Comparison of ENCODE assay signal across 11 cellular contexts in the genomic region with DNA sequence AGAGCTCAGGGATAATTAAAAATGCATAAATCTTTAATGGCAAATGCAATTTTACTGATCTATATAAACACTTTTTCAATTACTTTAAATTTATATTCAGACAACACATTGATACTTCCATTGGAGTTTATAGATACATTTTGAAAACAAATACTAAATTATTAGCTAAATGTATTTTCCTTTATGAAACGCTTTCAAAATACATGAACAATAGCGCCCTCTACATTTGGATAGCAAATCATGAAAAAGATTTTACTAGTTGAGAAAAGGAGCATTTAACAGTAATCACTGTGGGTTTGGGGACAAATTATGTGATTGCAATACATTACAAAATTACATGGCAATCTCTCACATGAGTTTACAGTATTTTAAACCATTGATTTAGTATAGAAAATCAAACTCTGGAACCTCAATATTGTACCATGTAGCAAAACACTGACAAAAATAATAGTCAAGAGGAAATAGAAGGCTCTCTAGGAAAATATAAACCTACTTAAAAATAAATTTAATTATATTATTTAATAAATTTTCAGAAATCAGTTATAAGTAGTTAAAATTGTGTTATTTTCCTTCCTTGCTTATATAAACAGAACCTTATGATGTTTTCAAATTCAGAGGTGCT.
DNase-seq lines count a peak whose midpoint lies in the region; ATAC-seq, FAIRE-seq and TF ChIP-seq lines count a peak whose summit lies in the region.
"Had no signal": no experiment of that assay in that cellular context is flagged by ENCODE, and none has a peak within 500 bp of the region (broad histone marks: within the 10 kb centered on the region; RNA-seq: fewer than 3 reads in every experiment).

No MANE protein-coding gene starts in this region.

- peak; percentile 37 for DNase-seq in MCF 10A (ENCODE audit: unreplicated experiment)
- DNase-seq in breast epithelium (ENCODE audit: low spot score in 2 of 2): no peak
- DNase-seq in NCI-H526 (lab: John Stamatoyannopoulos, UW): peak; percentile 51 to 81
- DNase-seq in endothelial cell of umbilical vein (ENCODE audit: low read depth, low spot score): peak; percentile 13
- DNase-seq in stromal cell of bone marrow (ENCODE audit: low read depth): peak; percentile 15
- DNase-seq in activated naive CD4-positive, alpha-beta T cell treated with Interleukin-2 at 50 U/mL for 16 hours: no peak
- no peak for DNase-seq in head of caudate nucleus
- DNase-seq: GDM1 had no signal

- ATAC-seq in HG03108 (IDR thresholded peaks at IDR 0.05; ENCODE audit: unreplicated experiment): no peak

- no peaks in the 10 kb centered on the region for H4K20me1 ChIP-seq in endothelial cell of umbilical vein (replicated peaks; ENCODE audit: control insufficient read depth, extremely low read depth, insufficient read depth, low read length)

- no peaks in the 10 kb centered on the region for H3K36me3 ChIP-seq in breast epithelium
- no peaks in the 10 kb centered on the region for H3K36me3 ChIP-seq in endothelial cell of umbilical vein (ENCODE audit: control insufficient read depth in 2 of 2, extremely low read depth in 1 of 2, insufficient read depth in 2 of 2, low read length in 2 of 2)

- intact Hi-C loops in MCF 10A (cut with micrococcal nuclease): loop anchor here (10.0 kb wide), 2 partner anchors 252 to 802 kb away; no protein-coding TSS in a partner anchor
- intact Hi-C loops in breast epithelium (cut with DNase I; ENCODE audit: low total_unique reads): no loop called here
- intact Hi-C loops in endothelial cell of umbilical vein (cut with micrococcal nuclease): loop anchor here (1.0 to 10.0 kb wide), 5 partner anchors 172 to 802 kb away; no protein-coding TSS in a partner anchor
- intact Hi-C loops in head of caudate nucleus (cut with DNase I): no loop called here

- FAIRE-seq in endothelial cell of umbilical vein (lab: Jason Lieb, UNC): no peak

- H3K4me3 Mint-ChIP-seq in MCF 10A (ENCODE audit: unreplicated experiment): no peak overlapping the region
- H3K4me3 Mint-ChIP-seq: central memory CD8-positive, alpha-beta T cell; IgD-negative memory B cell had no signal

- BruUV-seq in MCF 10A (replicated peaks; lab: Mats Ljungman, UMichigan) (no TSS peak), endothelial cell of umbilical vein (replicated peaks; lab: Mats Ljungman, UMichigan) (no TSS peak)

- H3K4me2 ChIP-seq in endothelial cell of umbilical vein (ENCODE audit: insufficient read depth, low read length): no peak overlapping the region

- no peak overlapping the region for H2AFZ ChIP-seq in endothelial cell of umbilical vein (ENCODE audit: low read depth, low read length)

- no peaks in the 10 kb centered on the region for H3K79me2 ChIP-seq in endothelial cell of umbilical vein (ENCODE audit: control insufficient read depth, insufficient read depth, low read length)

- no peak overlapping the region for H3K9ac ChIP-seq in endothelial cell of umbilical vein (replicated peaks; ENCODE audit: extremely low read depth, insufficient read depth, low read length)

- TF ChIP-seq POLR2A in breast epithelium (IDR thresholded peaks at IDR 0.05): no peak
- no peak for TF ChIP-seq POLR2A in endothelial cell of umbilical vein (IDR thresholded peaks at IDR 0.05; ENCODE audit: low read depth, low read length)

- no peaks in the 10 kb centered on the region for H3K4me1 Mint-ChIP-seq in MCF 10A (ENCODE audit: insufficient read depth, unreplicated experiment)
- H3K4me1 Mint-ChIP-seq: central memory CD8-positive, alpha-beta T cell; IgD-negative memory B cell had no signal

- peaks cover 26% of the 10 kb centered on the region for H3K27me3 Mint-ChIP-seq in MCF 10A (ENCODE audit: insufficient read depth, unreplicated experiment)
- H3K27me3 Mint-ChIP-seq: central memory CD8-positive, alpha-beta T cell; IgD-negative memory B cell had no signal

- no peaks in the 10 kb centered on the region for H3K9me1 ChIP-seq in endothelial cell of umbilical vein (replicated peaks; ENCODE audit: control insufficient read depth, extremely low read depth, insufficient read depth, low read length)

- dilution Hi-C loops in endothelial cell of umbilical vein (cut with MboI; ENCODE audit: extremely low pct_ligation_motif_present, low sequenced_read_pairs): no loop called here

- POLR2A ChIA-PET in MCF 10A (lab: Yijun Ruan, JAX): interaction anchor here (0.6 kb wide), 1 partner anchor 1028 kb away, joined by 3 read pairs; no protein-coding TSS in a partner anchor
- POLR2A ChIA-PET in endothelial cell of umbilical vein (lab: Charles Lee): no interaction called here

- H3K4me3 ChIP-seq in breast epithelium: no peak overlapping the region
- no peak overlapping the region for H3K4me3 ChIP-seq in endothelial cell of umbilical vein (replicated peaks in 1 of 3; ENCODE audit: insufficient read depth in 1 of 3, low read depth in 1 of 3, low read length in 3 of 3)

- no peaks in the 10 kb centered on the region for H3K36me3 Mint-ChIP-seq in MCF 10A (ENCODE audit: insufficient read depth, unreplicated experiment)
- H3K36me3 Mint-ChIP-seq: IgD-negative memory B cell had no signal

- CTCF ChIA-PET in MCF 10A (lab: Yijun Ruan, JAX) (interaction anchor here (0.6 kb wide), 2 partner anchors 18 to 173 kb away, joined by 3 to 4 read pairs; no protein-coding TSS in a partner anchor), endothelial cell of umbilical vein (lab: Charles Lee) (interaction anchor here (0.5 to 2.6 kb wide), 103 partner anchors 8 to 878 kb away, joined by 3 to 74 read pairs (median 4); no protein-coding TSS in a partner anchor)

- H3K9me3 Mint-ChIP-seq in MCF 10A (ENCODE audit: unreplicated experiment): no peaks in the 10 kb centered on the region
- H3K9me3 Mint-ChIP-seq: IgD-negative memory B cell had no signal

- H3K27me3 ChIP-seq in breast epithelium (no peaks in the 10 kb centered on the region), endothelial cell of umbilical vein (ENCODE audit: control insufficient read depth in 2 of 2, insufficient read depth in 2 of 2, low read length in 2 of 2) (peaks cover 0 to 1% of the 10 kb centered on the region in 2 experiments)

- H3K4me1 ChIP-seq in breast epithelium (no peaks in the 10 kb centered on the region), endothelial cell of umbilical vein (ENCODE audit: control insufficient read depth, extremely low read depth, insufficient read depth, low read length) (no peaks in the 10 kb centered on the region)

- no peak overlapping the region for H3K27ac ChIP-seq in breast epithelium
- no peak overlapping the region for H3K27ac ChIP-seq in endothelial cell of umbilical vein (ENCODE audit: insufficient read depth, low read depth, low read length)

- H3K27ac Mint-ChIP-seq in MCF 10A (ENCODE audit: low read depth, unreplicated experiment): no peak overlapping the region
- H3K27ac Mint-ChIP-seq: IgD-negative memory B cell had no signal

- TF ChIP-seq CTCF in MCF 10A (IDR thresholded peaks at IDR 0.05; ENCODE audit: unreplicated experiment) (peak; percentile 33), breast epithelium (IDR thresholded peaks at IDR 0.05) (no peak), endothelial cell of umbilical vein (IDR thresholded peaks at IDR 0.05; ENCODE audit: extremely low read depth in 1 of 2, insufficient read depth in 1 of 2, low read depth in 1 of 2, low read length in 2 of 2) (peak; percentile 7 to 28)

- no peaks in the 10 kb centered on the region for H3K9me3 ChIP-seq in breast epithelium
- no peaks in the 10 kb centered on the region for H3K9me3 ChIP-seq in endothelial cell of umbilical vein (replicated peaks; ENCODE audit: control insufficient read depth, insufficient read depth, low read length)

TF ChIP-seq in endothelial cell of umbilical vein, 7 proteins besides CTCF, POLR2A, EP300 and RAD21:
- TF ChIP-seq JUN (IDR thresholded peaks at IDR 0.05; ENCODE audit: borderline replicate concordance, insufficient read depth, insufficient read length, low read depth) (no peak), GATA2 (IDR thresholded peaks at IDR 0.05; ENCODE audit: insufficient read depth, insufficient read length, low read depth, low read length) (no peak), POLR2AphosphoS5 (IDR thresholded peaks at IDR 0.05; ENCODE audit: insufficient read depth, low read depth, low read length) (no peak), EZH2 (IDR thresholded peaks at IDR 0.05; ENCODE audit: borderline replicate concordance, low read depth, low read length, severe bottlenecking) (no peak), MAX (IDR thresholded peaks at IDR 0.05; ENCODE audit: insufficient read depth, insufficient read length) (no peak), MYC (IDR thresholded peaks at IDR 0.05; ENCODE audit: low read depth, low read length) (no peak), FOS (IDR thresholded peaks at IDR 0.05; ENCODE audit: borderline replicate concordance, insufficient read depth, low read length) (no peak)

Comparison
In these comparisons a context has a peak if more than half of its experiments do, and no peak if none do; other contexts are left out.
1. DNase-seq: peak in MCF 10A (single experiment), NCI-H526 (2 of 2), endothelial cell of umbilical vein (single experiment) and stromal cell of bone marrow (single experiment); none in breast epithelium (0 of 2), activated naive CD4-positive, alpha-beta T cell treated with Interleukin-2 at 50 U/mL for 16 hours (single experiment) and head of caudate nucleus (0 of 42).
2. CTCF ChIP-seq: peak in MCF 10A (single experiment) and endothelial cell of umbilical vein (2 of 2); none in breast epithelium (0 of 3).
3. intact Hi-C loops: an anchor here in MCF 10A (10.0 kb wide) and endothelial cell of umbilical vein (1.0 to 10.0 kb wide); none called in breast epithelium and head of caudate nucleus.